ENCODE assay signal across 33 cellular contexts in genomic region chr12:19322376-19322775, GRCh38.
"Had no signal": no experiment of that assay in that cellular context is flagged by ENCODE, and none has a peak within 500 bp of the region (broad histone marks: within the 10 kb centered on the region; RNA-seq: fewer than 3 reads in every experiment).

No MANE protein-coding gene starts in this region.

- H3K27me3 ChIP-seq: neutrophil, ovary, right lobe of liver, sigmoid colon, spleen, suprapubic skin, thyroid gland, tibial nerve, upper lobe of left lung, vagina had no signal

- ATAC-seq: naive thymus-derived CD8-positive, alpha-beta T cell; natural killer cell treated with Interleukin-12 subunit alpha and Interleukin-12 subunit beta and Interleukin-15 and Interleukin-18, amount 100 ng/mL, for 72 hours; psoas muscle; right cardiac atrium; right lobe of liver; stimulated activated memory B cell treated with anti-CD40 and anti-IgM and Interleukin-4, amounts not matched to agents 10 μg/mL and 1 μg/mL and 100 μg/mL, for 72 hours; stimulated activated naive CD8-positive, alpha-beta T cell treated with anti-CD3 and anti-CD28 coated beads, Interleukin-15, amount 100 ng/mL, for 72 hours; stimulated activated naive CD8-positive, alpha-beta T cell treated with anti-CD3 and anti-CD28 coated beads, Interleukin-15, Interleukin-2, amounts not matched to agents 100 U/mL and 50 U/mL, for 24 hours had no signal

- H3K9ac ChIP-seq: parathyroid adenoma had no signal

- DNase-seq: naive thymus-derived CD8-positive, alpha-beta T cell; nephron progenitor cell; nucleus accumbens; ovary; posterior cingulate gyrus; psoas muscle; right cardiac atrium; right lobe of liver; sigmoid colon; small intestine; spleen; stimulated activated CD4-positive, alpha-beta T cell treated with anti-CD3 and anti-CD28 coated beads, Interleukin-12 subunit alpha, Interleukin-12 subunit beta, amount 100 ng/mL, for 4 hours; stimulated activated CD4-positive, alpha-beta T cell treated with anti-CD3 and anti-CD28 coated beads, Interleukin-1b, Interleukin-23, amount 100 ng/mL, for 48 hours; stimulated activated CD4-positive, alpha-beta T cell treated with anti-CD3 and anti-CD28 coated beads, Interleukin-4, amount 100 ng/mL, for 1 hour; stimulated activated CD4-positive, alpha-beta T cell treated with anti-CD3 and anti-CD28 coated beads, Interleukin-4, amount 100 ng/mL, for 4 hours; stimulated activated CD8-positive, alpha-beta memory T cell treated with anti-CD3 and anti-CD28 coated beads, Interleukin-4, amount 100 ng/mL, for 48 hours; stimulated activated naive CD4-positive, alpha-beta T cell; stimulated activated naive CD8-positive, alpha-beta T cell treated with anti-CD3 and anti-CD28 coated beads, Interleukin-15, amount 100 ng/mL, for 72 hours; stimulated activated naive CD8-positive, alpha-beta T cell treated with anti-CD3 and anti-CD28 coated beads, Interleukin-15, Interleukin-2, amounts not matched to agents 100 U/mL and 50 U/mL, for 24 hours; substantia nigra; thyroid gland; trophoblast cell; upper lobe of left lung had no signal

- H3K4me1 Mint-ChIP-seq: naive thymus-derived CD8-positive, alpha-beta T cell; nephron progenitor cell; neural crest cell; stimulated activated memory B cell treated with anti-CD40 and anti-IgM and Interleukin-4, amounts not matched to agents 10 μg/mL and 1 μg/mL and 100 μg/mL, for 72 hours; stimulated activated naive CD8-positive, alpha-beta T cell treated with anti-CD3 and anti-CD28 coated beads, Interleukin-15, amount 100 ng/mL, for 72 hours had no signal

- H3K27ac Mint-ChIP-seq: naive thymus-derived CD8-positive, alpha-beta T cell; natural killer cell treated with Interleukin-12 subunit alpha and Interleukin-12 subunit beta and Interleukin-15 and Interleukin-18, amount 100 ng/mL, for 72 hours; nephron progenitor cell; stimulated activated memory B cell treated with anti-CD40 and anti-IgM and Interleukin-4, amounts not matched to agents 10 μg/mL and 1 μg/mL and 100 μg/mL, for 72 hours; stimulated activated naive CD8-positive, alpha-beta T cell treated with anti-CD3 and anti-CD28 coated beads, Interleukin-15, amount 100 ng/mL, for 72 hours had no signal

- H3K27me3 Mint-ChIP-seq: naive thymus-derived CD8-positive, alpha-beta T cell; natural killer cell treated with Interleukin-12 subunit alpha and Interleukin-12 subunit beta and Interleukin-15 and Interleukin-18, amount 100 ng/mL, for 72 hours; progenitor cell of endocrine pancreas; stimulated activated memory B cell treated with anti-CD40 and anti-IgM and Interleukin-4, amounts not matched to agents 10 μg/mL and 1 μg/mL and 100 μg/mL, for 72 hours; stimulated activated naive CD8-positive, alpha-beta T cell treated with anti-CD3 and anti-CD28 coated beads, Interleukin-15, amount 100 ng/mL, for 72 hours had no signal

- H3K4me3 Mint-ChIP-seq: naive thymus-derived CD8-positive, alpha-beta T cell; natural killer cell treated with Interleukin-12 subunit alpha and Interleukin-12 subunit beta and Interleukin-15 and Interleukin-18, amount 100 ng/mL, for 72 hours; nephron progenitor cell; neural crest cell; stimulated activated memory B cell treated with anti-CD40 and anti-IgM and Interleukin-4, amounts not matched to agents 10 μg/mL and 1 μg/mL and 100 μg/mL, for 72 hours; stimulated activated naive CD8-positive, alpha-beta T cell treated with anti-CD3 and anti-CD28 coated beads, Interleukin-15, amount 100 ng/mL, for 72 hours had no signal

- H3K4me3 ChIP-seq: ovary, psoas muscle, right lobe of liver, sigmoid colon, spleen, suprapubic skin, thoracic aorta, thyroid gland, tibial nerve, upper lobe of left lung, vagina had no signal

- H3K4me1 ChIP-seq: parathyroid adenoma, psoas muscle, spleen, suprapubic skin, thyroid gland, tibial nerve, upper lobe of left lung, vagina had no signal

- H3K36me3 Mint-ChIP-seq: stimulated activated memory B cell treated with anti-CD40 and anti-IgM and Interleukin-4, amounts not matched to agents 10 μg/mL and 1 μg/mL and 100 μg/mL, for 72 hours had no signal

- H3K36me3 ChIP-seq: neutrophil, ovary, thyroid gland, upper lobe of left lung had no signal

- H3K9me3 ChIP-seq: neutrophil, ovary, psoas muscle, right lobe of liver, sigmoid colon, suprapubic skin, thoracic aorta, thyroid gland, upper lobe of left lung, vagina had no signal

- H3K79me2 ChIP-seq: parathyroid adenoma had no signal

- H3K9me3 Mint-ChIP-seq: natural killer cell treated with Interleukin-12 subunit alpha and Interleukin-12 subunit beta and Interleukin-15 and Interleukin-18, amount 100 ng/mL, for 72 hours had no signal

- H3K27ac ChIP-seq: neutrophil, ovary, parathyroid adenoma, psoas muscle, right lobe of liver, sigmoid colon, spleen, suprapubic skin, thoracic aorta, thyroid gland, tibial nerve, upper lobe of left lung had no signal
